Comparison of ENCODE assay signal across 24 cellular contexts in the genomic region with DNA sequence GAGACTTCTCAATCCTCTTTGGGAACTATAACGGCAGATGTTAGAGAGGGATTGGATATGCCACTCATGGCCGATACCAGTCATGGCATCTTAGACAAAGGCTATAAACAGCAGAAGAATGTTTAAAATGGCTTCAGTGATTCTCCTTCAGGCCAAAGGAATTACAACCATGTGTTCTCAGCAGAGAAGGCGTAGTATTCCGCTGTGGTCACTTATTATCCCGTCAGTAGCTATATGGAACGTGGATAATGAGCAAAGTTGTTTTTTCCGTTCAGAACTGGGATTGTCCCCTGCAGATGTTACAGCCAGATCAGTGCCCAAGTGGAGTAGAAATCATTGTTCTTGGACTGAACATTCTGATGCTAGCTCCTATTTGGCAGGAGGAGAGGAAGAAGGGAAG. TPM values are rescaled to one million over a fixed set of nuclear protein-coding genes. Genes with fewer than 3 reads are reported as not detected.
"Had no signal": no experiment of that assay in that cellular context is flagged by ENCODE, and none has a peak within 500 bp of the region (broad histone marks: within the 10 kb centered on the region; RNA-seq: fewer than 3 reads in every experiment).

No MANE protein-coding gene starts in this region.

- DNase-seq: activated CD4-positive, alpha-beta memory T cell treated with anti-CD3 and anti-CD28 coated beads for 36 hours; activated CD4-positive, alpha-beta T cell treated with anti-CD3 and anti-CD28 coated beads for 36 hours; activated naive CD4-positive, alpha-beta T cell treated with Interleukin-2 at 50 U/mL for 16 hours; activated naive CD8-positive, alpha-beta T cell treated with anti-CD3 and anti-CD28 coated beads, Interleukin-2, amount 10 ng/mL, durations not matched to agents 7 days and 5 days; activated T-cell treated with anti-CD3 and anti-CD28 coated beads, Interleukin-2, amount 50 U/mL, for 48 hours; cerebellar nuclear complex; cortex of kidney; glutamatergic neuron; hypothalamus; left ventricle myocardium superior; mammary epithelial cell; natural killer cell; stimulated activated CD4-positive, alpha-beta T cell treated with anti-CD3 and anti-CD28 coated beads, Interleukin-4, amount 100 ng/mL, for 24 hours; stimulated activated naive CD8-positive, alpha-beta T cell treated with anti-CD3 and anti-CD28 coated beads, Interleukin-15, Interleukin-2, amounts not matched to agents 100 U/mL and 50 U/mL, for 24 hours; T-helper 9 cell had no signal

- ATAC-seq: activated CD4-positive, alpha-beta T cell treated with anti-CD3 and anti-CD28 coated beads for 36 hours; left ventricle myocardium superior; natural killer cell; stimulated activated naive CD8-positive, alpha-beta T cell treated with anti-CD3 and anti-CD28 coated beads, Interleukin-15, Interleukin-2, amounts not matched to agents 100 U/mL and 50 U/mL, for 24 hours had no signal

RNA-seq across cellular contexts. Expression of a gene that starts 43.1 kb away (rescaled TPM):
- total RNA-seq: activated CD4-positive, alpha-beta memory T cell treated with anti-CD3 and anti-CD28 coated beads for 36 hours; activated CD4-positive, alpha-beta T cell treated with anti-CD3 and anti-CD28 coated beads for 36 hours; activated naive CD8-positive, alpha-beta T cell treated with anti-CD3 and anti-CD28 coated beads, Interleukin-2, amount 10 ng/mL, durations not matched to agents 7 days and 5 days; epithelial cell of proximal tubule; fibroblast of lung; left ventricle myocardium superior; mammary epithelial cell; mesothelial cell of epicardium; natural killer cell; osteocyte; progenitor cell of endocrine pancreas; subcutaneous adipose tissue; T-helper 1 cell treated with Interleukin-12 subunit alpha and Interleukin-12 subunit beta and Interleukin-4 antibody, amounts not matched to agents 30 ng/mL and 1 ng/mL, for 36 hours; ureter had no signal
- polyA plus RNA-seq: fibroblast of lung, mammary epithelial cell, thymus had no signal
